Comparison of ENCODE assay signal across 8 cellular contexts in genomic region chr7:87319154-87319581, GRCh38. TPM values are rescaled to one million over a fixed set of nuclear protein-coding genes. Genes with fewer than 3 reads are reported as not detected.
DNase-seq lines count a peak whose midpoint lies in the region; ATAC-seq, FAIRE-seq and TF ChIP-seq lines count a peak whose summit lies in the region.
"Not testable (repeated sequence)": the region's sequence is repeated elsewhere in the genome, so short reads cannot be mapped to it uniquely, and the experiment has no call there.

No MANE protein-coding gene starts in this region.

- TF ChIP-seq CTCF in 22Rv1 (IDR thresholded peaks at IDR 0.05); OCI-LY1 (IDR thresholded peaks at IDR 0.05; ENCODE audit: low read length); WTC11 (IDR thresholded peaks at IDR 0.05); K562 (IDR thresholded peaks at IDR 0.05 in 2 of 3, conservative IDR thresholded peaks at IDR 0.05 in 1 of 3; ENCODE audit: insufficient read depth in 2 of 3, low read depth in 1 of 3, low read length in 3 of 3); hepatocyte (IDR thresholded peaks at IDR 0.05; ENCODE audit: poor library complexity); parathyroid adenoma (IDR thresholded peaks at IDR 0.05): not testable (repeated sequence)

- TF ChIP-seq POLR2A in K562 (conservative IDR thresholded peaks at IDR 0.05): not testable (repeated sequence)

- POLR2A ChIA-PET in WTC11 (lab: Charles Lee): not testable (repeated sequence)
- POLR2A ChIA-PET in K562 (lab: Yijun Ruan, JAX): interaction anchor here (0.6 to 1.6 kb wide), 4 partner anchors 8 to 97 kb away, joined by 3 to 4 read pairs (median 3); no protein-coding TSS in a partner anchor

- TF ChIP-seq RAD21 in K562 (CRISPR knock-in tag; conservative IDR thresholded peaks at IDR 0.05 in 1 of 2, IDR thresholded peaks at IDR 0.05 in 1 of 2): not testable (repeated sequence)

- TF ChIP-seq EP300 in K562 (IDR thresholded peaks at IDR 0.05; ENCODE audit: low read length): not testable (repeated sequence)

- FAIRE-seq in K562 (lab: Jason Lieb, UNC): not testable (repeated sequence)

- intact Hi-C loops in K562 (cut with micrococcal nuclease): loop anchor here (10.0 kb wide), 1 partner anchor 486 kb away; no protein-coding TSS in a partner anchor

- not testable (repeated sequence) for H3K27ac Mint-ChIP-seq in WTC11

- not testable (repeated sequence) for H3K9me2 ChIP-seq in OCI-LY1 (ENCODE audit: low read depth, low read length); hepatocyte (replicated peaks; ENCODE audit: insufficient read depth)

- CTCF ChIA-PET in WTC11 (lab: Charles Lee) (interaction anchor here (0.6 to 1.3 kb wide), 5 partner anchors 11 to 363 kb away, joined by 3 to 4 read pairs (median 3); partner anchors contain the start of gene CROT), K562 (lab: Yijun Ruan, JAX; ENCODE audit: low intra/inter-chr PET ratio) (interaction anchor here (1.2 kb wide), 1 partner anchor 97 kb away, joined by 7 read pairs; no protein-coding TSS in a partner anchor)

- not testable (repeated sequence) for H3K79me2 ChIP-seq in OCI-LY1 (ENCODE audit: insufficient read depth, low read length); K562 (ENCODE audit: control insufficient read depth, insufficient read depth, low read length); hepatocyte; parathyroid adenoma

- H3K4me3 ChIP-seq in OCI-LY1 (ENCODE audit: low read depth, low read length, poor library complexity, severe bottlenecking): peak overlapping the region; percentile 35
- H3K4me3 ChIP-seq in K562: peak overlapping the region; percentile 11; the same call in 1 of the 2 replicates
- H3K4me3 ChIP-seq in hepatocyte; parathyroid adenoma (ENCODE audit: low read depth, low read length): not testable (repeated sequence)

- peaks cover 28% of the 10 kb centered on the region for H3K9me3 Mint-ChIP-seq in WTC11

- peak overlapping the region; percentile 5; the same call in 1 of the 2 replicates for H3K9ac ChIP-seq in OCI-LY1 (ENCODE audit: low read length)
- H3K9ac ChIP-seq in K562 (ENCODE audit: insufficient read depth in 1 of 2, low read depth in 2 of 2, low read length in 2 of 2): peak overlapping the region in 1 of 2 experiments; percentile 24; a peak in 1 of 4 replicates
- not testable (repeated sequence) for H3K9ac ChIP-seq in parathyroid adenoma

- DNase-seq in NCI-H146 (lab: John Stamatoyannopoulos, UW): peak; percentile 81
- not testable (repeated sequence) for DNase-seq in WTC11 (ENCODE audit: low spot score); K562 (ENCODE audit: extremely low read depth in 1 of 4, low spot score in 3 of 4); hepatocyte (ENCODE audit: low spot score)

- WGBS in K562 (ENCODE audit: insufficient coverage, low coverage, missing lambda C conversion rate): 1% methylated on average over 8 of the region's 8 CpGs
- WGBS in hepatocyte (ENCODE audit: low lambda C conversion rate, missing lambda C conversion rate): 76% methylated on average over 8 of the region's 8 CpGs

- H2AFZ ChIP-seq in OCI-LY1 (ENCODE audit: low read length): peak overlapping the region; percentile 63; the same call in 1 of the 2 replicates
- peak overlapping the region; percentile 86 for H2AFZ ChIP-seq in K562 (ENCODE audit: low read depth, low read length)
- not testable (repeated sequence) for H2AFZ ChIP-seq in hepatocyte
- H2AFZ ChIP-seq in parathyroid adenoma: peak overlapping the region; percentile 47

- H3K9me1 ChIP-seq in K562 (ENCODE audit: control insufficient read depth, insufficient read depth, low read length): not testable (repeated sequence)

- H3K4me1 ChIP-seq in OCI-LY1 (ENCODE audit: insufficient read depth, low read length, severe bottlenecking): peaks cover 12% of the 10 kb centered on the region
- not testable (repeated sequence) for H3K4me1 ChIP-seq in K562 (replicated peaks in 1 of 2; ENCODE audit: control insufficient read depth in 2 of 2, insufficient read depth in 2 of 2, low read length in 2 of 2); hepatocyte (ENCODE audit: insufficient read depth); parathyroid adenoma

- H3K27ac ChIP-seq in 22Rv1: peak overlapping the region; percentile 92
- not testable (repeated sequence) for H3K27ac ChIP-seq in OCI-LY1 (ENCODE audit: low read depth, low read length, poor library complexity, severe bottlenecking); K562 (ENCODE audit: extremely low read depth, low read depth, low read length); hepatocyte; parathyroid adenoma

- H3F3A ChIP-seq in OCI-LY1 (ENCODE audit: insufficient read depth, low read length): not testable (repeated sequence)

- in situ Hi-C loops in K562 (cut with MboI): loop anchor here (10.0 kb wide), 1 partner anchor 796 kb away; no protein-coding TSS in a partner anchor

- peaks cover 23% of the 10 kb centered on the region for H3K36me3 Mint-ChIP-seq in WTC11

- H3K4me2 ChIP-seq in OCI-LY1 (ENCODE audit: low read length): peak overlapping the region; percentile 46
- peak overlapping the region; percentile 42; the same call in 1 of the 2 replicates for H3K4me2 ChIP-seq in K562 (ENCODE audit: insufficient read depth, low read length)
- peak overlapping the region; percentile 20 for H3K4me2 ChIP-seq in hepatocyte
- H3K4me2 ChIP-seq in parathyroid adenoma (ENCODE audit: low read length): not testable (repeated sequence)

- not testable (repeated sequence) for H3K36me3 ChIP-seq in OCI-LY1 (ENCODE audit: insufficient read depth, low read length); K562 (ENCODE audit: control insufficient read depth, insufficient read depth, low read length); hepatocyte (replicated peaks; ENCODE audit: insufficient read depth, low read depth); parathyroid adenoma (ENCODE audit: control insufficient read depth, insufficient read depth, low read length)

- H3K4me3 Mint-ChIP-seq in WTC11: not testable (repeated sequence)

- ATAC-seq in GM21717 (IDR thresholded peaks at IDR 0.05; ENCODE audit: unreplicated experiment) (peak; percentile 53), WTC11 (peak; percentile 48; the same call in 1 of the 2 replicates), K562 (peak; percentile 45; the same call in 2 of the 3 replicates)

- H4K20me1 ChIP-seq in OCI-LY1 (ENCODE audit: insufficient read depth, low read length); K562 (replicated peaks; ENCODE audit: control insufficient read depth, insufficient read depth, low read length); hepatocyte (ENCODE audit: insufficient read depth, poor library complexity, severe bottlenecking): not testable (repeated sequence)

- H3K27me3 Mint-ChIP-seq in WTC11 (ENCODE audit: low read depth): not testable (repeated sequence)

- not testable (repeated sequence) for H3K4me1 Mint-ChIP-seq in WTC11

- not testable (repeated sequence) for H3K9me3 ChIP-seq in OCI-LY1 (ENCODE audit: low read length); K562 (replicated peaks; ENCODE audit: control insufficient read depth, insufficient read depth, low read depth, low read length); hepatocyte (ENCODE audit: low read depth); parathyroid adenoma (ENCODE audit: control insufficient read depth, low read length)

- not testable (repeated sequence) for BruUV-seq in K562 (replicated peaks; lab: Mats Ljungman, UMichigan)

- not testable (repeated sequence) for H3K27me3 ChIP-seq in OCI-LY1 (ENCODE audit: insufficient read depth, low read length); K562 (ENCODE audit: control insufficient read depth in 2 of 2, insufficient read depth in 2 of 2, low read length in 2 of 2); hepatocyte; parathyroid adenoma (ENCODE audit: control insufficient read depth, insufficient read depth, low read length)

RNA-seq across cellular contexts. Expression of gene CROT, which starts 26.3 kb away (rescaled TPM):
- total RNA-seq in WTC11 (2021) (4.0 to 6.9 TPM (median 5.5 TPM) in 3 replicates), K562 (2014; rRNA removed) (2.6 and 2.7 TPM in 2 replicates), K562 (2014; rRNA removed; fragmentation: Illumina TruSeq; extraction: Trizol) (7.5 and 8.1 TPM in 2 replicates), K562 (2015; rRNA removed; fragmentation: Illumina TruSeq; extraction: Trizol) (6.1 and 6.8 TPM in 2 replicates), K562 (2021) (4.8 and 5.1 TPM in 2 replicates), hepatocyte (50.7 and 57.4 TPM in 2 replicates)
- total RNA-seq in K562 (2011; cell fraction: chromatin; rRNA removed; ENCODE audit: low replicate concordance): 2.8 and 14.6 TPM in 2 replicates
- 1.2 and 1.3 TPM in 2 replicates for total RNA-seq in K562 (2011; cell fraction: nucleolus; rRNA removed)
- 4.0 and 6.9 TPM in 2 replicates for total RNA-seq in K562 (2011; cell fraction: nucleoplasm; rRNA removed)
- polyA plus RNA-seq in K562 (2011; rRNA removed) (0.07 and 2.5 TPM in 2 replicates), K562 (2014; fragmentation: Illumina TruSeq; extraction: Trizol) (4.2 and 6.5 TPM in 2 replicates), K562 (2014; fragmentation: Nextera tagmentation; extraction: Ambion mirVana) (1 to 10 TPM; 4.0 to 4.5 TPM), K562 (2014; rRNA removed) (3.7 and 6.8 TPM in 2 replicates), hepatocyte (25.7 and 29.2 TPM in 2 replicates)
- 0.33 TPM in 1 of 2 replicates, not detected in the other for polyA plus RNA-seq in K562 (2011; cell fraction: cytosol; rRNA removed)
- polyA plus RNA-seq in K562 (2011; cell fraction: nucleus; rRNA removed): 0.15 and 1.7 TPM in 2 replicates
- 5.0 and 5.5 TPM in 2 replicates for polyA plus RNA-seq in K562 (2012)
- 0.30 and 2.8 TPM in 2 replicates for polyA minus RNA-seq in K562 (2011; rRNA and poly(A)+ RNA removed)
- polyA minus RNA-seq in K562 (2011; cell fraction: cytosol; rRNA and poly(A)+ RNA removed): 0.67 TPM in 1 of 2 replicates, not detected in the other
- 0.56 and 3.8 TPM in 2 replicates for polyA minus RNA-seq in K562 (2011; cell fraction: nucleus; rRNA and poly(A)+ RNA removed)
